2 cellular contexts compared by ENCODE assay signal in genomic region chr11:115499241-115499799, GRCh38.
TF ChIP-seq lines count a peak whose summit lies in the region.

No MANE protein-coding gene starts in this region.

TF ChIP-seq in HepG2, 621 proteins besides CTCF, POLR2A, EP300 and RAD21:
- TF ChIP-seq PITX1 (CRISPR knock-in tag; IDR thresholded peaks at IDR 0.05) = no peak
- no peak for TF ChIP-seq KDM3A (CRISPR knock-in tag; IDR thresholded peaks at IDR 0.05; ENCODE audit: low read depth)
- TF ChIP-seq NR3C1 (CRISPR knock-in tag; IDR thresholded peaks at IDR 0.05) = no peak
- no peak for TF ChIP-seq ZNF530 (CRISPR knock-in tag; IDR thresholded peaks at IDR 0.05; ENCODE audit: low read depth)

TF ChIP-seq in H1, 55 proteins besides CTCF, POLR2A, EP300 and RAD21:
- no peak for TF ChIP-seq EGR1 (IDR thresholded peaks at IDR 0.05; ENCODE audit: borderline replicate concordance, low read depth, low read length)
- TF ChIP-seq KDM4A (IDR thresholded peaks at IDR 0.05; ENCODE audit: low read depth, low read length, severe bottlenecking) = no peak
- TF ChIP-seq KDM1A (IDR thresholded peaks at IDR 0.05; ENCODE audit: borderline replicate concordance, low read length) = no peak
- no peak for TF ChIP-seq TAF1 (IDR thresholded peaks at IDR 0.05; ENCODE audit: low read depth, low read length)
- no peak for TF ChIP-seq E2F6 (IDR thresholded peaks at IDR 0.05)
- TF ChIP-seq CHD7 (IDR thresholded peaks at IDR 0.05; ENCODE audit: insufficient replicate concordance, low read length) = no peak
- TF ChIP-seq JUND (IDR thresholded peaks at IDR 0.05; ENCODE audit: low read length) = no peak
TF ChIP-seq in H1: peak in this region for 0.
